17 cellular contexts compared by ENCODE assay signal in the genomic region with DNA sequence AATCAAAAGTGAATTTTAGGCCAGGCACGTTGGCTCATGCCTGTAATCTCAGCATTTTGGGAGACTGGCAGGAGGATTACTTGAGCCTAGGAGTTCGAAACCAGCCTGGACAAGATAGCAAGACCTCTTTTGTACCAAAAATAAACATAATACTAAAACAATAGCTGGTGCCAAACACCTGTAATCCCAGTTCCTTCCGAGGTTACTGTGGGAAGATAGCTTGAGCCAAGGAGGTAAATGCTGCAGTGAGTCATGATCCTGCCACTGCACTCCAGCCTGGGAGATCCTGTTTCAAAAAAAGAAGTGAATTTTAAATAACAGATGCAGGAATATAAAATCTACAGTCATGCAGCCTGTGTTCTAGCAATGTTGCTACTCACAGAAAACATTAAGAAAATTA.
DNase-seq lines count a peak whose midpoint lies in the region; ATAC-seq and TF ChIP-seq lines count a peak whose summit lies in the region.
"Had no signal": no experiment of that assay in that cellular context is flagged by ENCODE, and none has a peak within 500 bp of the region (broad histone marks: within the 10 kb centered on the region; RNA-seq: fewer than 3 reads in every experiment).

No MANE protein-coding gene starts in this region.

- TF ChIP-seq POLR2A in erythroblast (IDR thresholded peaks at IDR 0.05; ENCODE audit: low read length): no peak

- peak; percentile 20 for DNase-seq in H4 (ENCODE audit: low spot score)
- DNase-seq in PC-3: peak; percentile 26
- no peak for DNase-seq in psoas muscle
- no peak for DNase-seq in NAMALWA (ENCODE audit: low spot score)
- no peak for DNase-seq in germinal center (ENCODE audit: low spot score)
- no peak for DNase-seq in erythroblast (lab: John Stamatoyannopoulos, UW)
- DNase-seq: CD4-positive, CD25-positive, alpha-beta regulatory T cell; H7; IMR-90; Karpas-422; NCI-H1417; NCI-H2029; NCI-H510A treated with DMSO at 0.1 percent for 48 hours; Right ventricle myocardium superior had no signal

- H4K20me1 ChIP-seq in PC-3 (ENCODE audit: low read length): no peaks in the 10 kb centered on the region

- TF ChIP-seq CTCF in PC-3 (conservative IDR thresholded peaks at IDR 0.05; ENCODE audit: low read depth, low read length) (no peak), psoas muscle (IDR thresholded peaks at IDR 0.05) (no peak)

- H3K27ac ChIP-seq in PC-3 (ENCODE audit: low read length) (no peak overlapping the region), psoas muscle (peak overlapping the region; percentile 49)
- H3K27ac ChIP-seq: SK-N-MC had no signal

- H3K36me3 ChIP-seq in PC-3 (ENCODE audit: low read depth, low read length) (no peaks in the 10 kb centered on the region), psoas muscle (ENCODE audit: insufficient read depth in 1 of 2, low read depth in 1 of 2) (no peaks in the 10 kb centered on the region)

- H3K9ac ChIP-seq in PC-3 (ENCODE audit: low read length): no peak overlapping the region

- no TSS peak for BruUV-seq in PC-3 (replicated peaks; lab: Mats Ljungman, UMichigan)

- H3K79me2 ChIP-seq in PC-3 (ENCODE audit: low read length): no peaks in the 10 kb centered on the region

- H3K4me2 ChIP-seq in PC-3 (ENCODE audit: low read length): no peak overlapping the region

- H3K27me3 ChIP-seq in PC-3 (ENCODE audit: low read length) (no peaks in the 10 kb centered on the region), psoas muscle (ENCODE audit: insufficient read depth in 3 of 3, low read length in 2 of 3) (no peaks in the 10 kb centered on the region)

- H3K9me3 ChIP-seq in PC-3 (ENCODE audit: low read length): no peaks in the 10 kb centered on the region; the same call in 1 of the 2 replicates
- peaks cover 4% of the 10 kb centered on the region for H3K9me3 ChIP-seq in psoas muscle

- ATAC-seq in PC-3 (no peak), esophagus mucosa (peak; percentile 22), psoas muscle (peak; percentile 68 to 95 (median 84))
- ATAC-seq: Panc1 had no signal

- POLR2A ChIA-PET in PC-3 (lab: Charles Lee; ENCODE audit: unreplicated experiment): no interaction called here

- intact Hi-C loops in PC-3 (cut with micrococcal nuclease) (no loop called here), psoas muscle (cut with DNase I) (no loop called here)

- H3K4me1 ChIP-seq in PC-3 (ENCODE audit: insufficient read depth, low read length) (no peaks in the 10 kb centered on the region), psoas muscle (peaks cover 3% of the 10 kb centered on the region)

- no peak overlapping the region for H2AFZ ChIP-seq in PC-3 (ENCODE audit: low read length)

- CTCF ChIA-PET in PC-3 (lab: Charles Lee): no interaction called here

- H3K9me2 ChIP-seq in PC-3 (replicated peaks; ENCODE audit: low read length): no peaks in the 10 kb centered on the region

- no peaks in the 10 kb centered on the region for H3F3A ChIP-seq in PC-3 (ENCODE audit: low read length, unreplicated experiment)

- H3K4me3 ChIP-seq in PC-3 (ENCODE audit: low read length): no peak overlapping the region
- H3K4me3 ChIP-seq in psoas muscle: no peak overlapping the region
- H3K4me3 ChIP-seq: SK-N-MC had no signal

- 10 to 26% (median 14%) methylated on average over 3 of the region's 3 CpGs for WGBS in psoas muscle, 3 donors

Comparison
In these comparisons a context has a peak if more than half of its experiments do, and no peak if none do; other contexts are left out.
1. DNase-seq: peak in H4 (single experiment) and PC-3 (single experiment); none in psoas muscle (0 of 2), NAMALWA (single experiment), germinal center (single experiment) and erythroblast (0 of 2).